ENCODE assay signal across 30 cellular contexts in genomic region chr11:78931891-78932290, GRCh38.
"Had no signal": no experiment of that assay in that cellular context is flagged by ENCODE, and none has a peak within 500 bp of the region (broad histone marks: within the 10 kb centered on the region; RNA-seq: fewer than 3 reads in every experiment).

No MANE protein-coding gene starts in this region.

- DNase-seq: activated CD4-positive, alpha-beta memory T cell treated with anti-CD3 and anti-CD28 coated beads, Interleukin-2, amount 10 ng/mL, durations not matched to agents 7 days and 5 days; activated CD4-positive, alpha-beta T cell treated with anti-CD3 and anti-CD28 coated beads, Interleukin-2, amount 10 ng/mL, durations not matched to agents 7 days and 5 days; activated CD8-positive, alpha-beta memory T cell treated with anti-CD3 and anti-CD28 coated beads, Interleukin-2, amount 50 U/mL, for 48 hours; activated gamma-delta T cell; activated naive CD4-positive, alpha-beta T cell treated with anti-CD3 and anti-CD28 coated beads, Interleukin-2, amount 10 ng/mL, durations not matched to agents 7 days and 5 days; activated naive CD8-positive, alpha-beta T cell treated with anti-CD3 and anti-CD28 coated beads, Interleukin-2, amount 10 ng/mL, durations not matched to agents 7 days and 5 days; activated T-cell treated with anti-CD3 and anti-CD28 coated beads, Interleukin-2, amount 50 U/mL, for 24 hours; brain microvascular endothelial cell; foreskin keratinocyte; heart right ventricle; kidney glomerular epithelial cell; naive B cell; nucleus accumbens; pancreas; psoas muscle; stimulated activated naive CD4-positive, alpha-beta T cell; SW 1271; T-helper 9 cell; WERI-Rb-1 had no signal

- H3K36me3 ChIP-seq: ascending aorta, brain microvascular endothelial cell, heart right ventricle, pancreas, right atrium auricular region, tibial nerve, WERI-Rb-1 had no signal

- H3K4me1 Mint-ChIP-seq: activated CD4-positive, alpha-beta memory T cell treated with anti-CD3 and anti-CD28 coated beads, Interleukin-2, amount 10 ng/mL, durations not matched to agents 7 days and 5 days; activated CD4-positive, alpha-beta T cell treated with anti-CD3 and anti-CD28 coated beads, Interleukin-2, amount 10 ng/mL, durations not matched to agents 7 days and 5 days; activated naive CD4-positive, alpha-beta T cell treated with anti-CD3 and anti-CD28 coated beads, Interleukin-2, amount 10 ng/mL, durations not matched to agents 7 days and 5 days; activated naive CD8-positive, alpha-beta T cell treated with anti-CD3 and anti-CD28 coated beads, Interleukin-2, amount 10 ng/mL, durations not matched to agents 7 days and 5 days; naive B cell had no signal

- H3K9me3 ChIP-seq: ascending aorta, heart right ventricle, pancreas, psoas muscle, right atrium auricular region, tibial nerve had no signal

- FAIRE-seq: pancreas, TTC549, urothelium cell line had no signal

- H3K27ac Mint-ChIP-seq: activated CD4-positive, alpha-beta memory T cell treated with anti-CD3 and anti-CD28 coated beads, Interleukin-2, amount 10 ng/mL, durations not matched to agents 7 days and 5 days; activated CD4-positive, alpha-beta T cell treated with anti-CD3 and anti-CD28 coated beads, Interleukin-2, amount 10 ng/mL, durations not matched to agents 7 days and 5 days; activated naive CD4-positive, alpha-beta T cell treated with anti-CD3 and anti-CD28 coated beads, Interleukin-2, amount 10 ng/mL, durations not matched to agents 7 days and 5 days; activated naive CD8-positive, alpha-beta T cell treated with anti-CD3 and anti-CD28 coated beads, Interleukin-2, amount 10 ng/mL, durations not matched to agents 7 days and 5 days; activated T-cell treated with anti-CD3 and anti-CD28 coated beads, Interleukin-2, amount 50 U/mL, for 24 hours; naive B cell; T-helper 1 cell treated with Interleukin-12 subunit alpha and Interleukin-12 subunit beta and Interleukin-4 antibody, amounts not matched to agents 30 μg/mL and 1 μg/mL, for 36 hours had no signal

- H3K27me3 Mint-ChIP-seq: activated CD4-positive, alpha-beta memory T cell treated with anti-CD3 and anti-CD28 coated beads, Interleukin-2, amount 10 ng/mL, durations not matched to agents 7 days and 5 days; activated T-cell treated with anti-CD3 and anti-CD28 coated beads, Interleukin-2, amount 50 U/mL, for 24 hours had no signal

- H3K27me3 ChIP-seq: ascending aorta, brain microvascular endothelial cell, foreskin keratinocyte, pancreas, right atrium auricular region, tibial nerve had no signal

- H3K9me3 Mint-ChIP-seq: activated CD4-positive, alpha-beta memory T cell treated with anti-CD3 and anti-CD28 coated beads, Interleukin-2, amount 10 ng/mL, durations not matched to agents 7 days and 5 days; activated CD4-positive, alpha-beta T cell treated with anti-CD3 and anti-CD28 coated beads, Interleukin-2, amount 10 ng/mL, durations not matched to agents 7 days and 5 days; activated naive CD4-positive, alpha-beta T cell treated with anti-CD3 and anti-CD28 coated beads, Interleukin-2, amount 10 ng/mL, durations not matched to agents 7 days and 5 days; activated naive CD8-positive, alpha-beta T cell treated with anti-CD3 and anti-CD28 coated beads, Interleukin-2, amount 10 ng/mL, durations not matched to agents 7 days and 5 days; activated T-cell treated with anti-CD3 and anti-CD28 coated beads, Interleukin-2, amount 50 U/mL, for 24 hours; T-helper 1 cell treated with Interleukin-12 subunit alpha and Interleukin-12 subunit beta and Interleukin-4 antibody, amounts not matched to agents 30 μg/mL and 1 μg/mL, for 36 hours had no signal

- H3K36me3 Mint-ChIP-seq: activated naive CD4-positive, alpha-beta T cell treated with anti-CD3 and anti-CD28 coated beads, Interleukin-2, amount 10 ng/mL, durations not matched to agents 7 days and 5 days; activated naive CD8-positive, alpha-beta T cell treated with anti-CD3 and anti-CD28 coated beads, Interleukin-2, amount 10 ng/mL, durations not matched to agents 7 days and 5 days; naive B cell had no signal

- H3K4me3 ChIP-seq: ascending aorta, coronary artery, heart right ventricle, lung, pancreas, psoas muscle, right atrium auricular region, tibial nerve had no signal

- ATAC-seq: activated CD4-positive, CD25-positive, alpha-beta regulatory T cell treated with anti-CD3 and anti-CD28 coated beads, Interleukin-2, amount 50 U/mL, for 24 hours; esophagus mucosa; foreskin keratinocyte; heart right ventricle; left lobe of liver; pancreas; psoas muscle had no signal

- H3K4me3 Mint-ChIP-seq: activated CD4-positive, alpha-beta memory T cell treated with anti-CD3 and anti-CD28 coated beads, Interleukin-2, amount 10 ng/mL, durations not matched to agents 7 days and 5 days; activated CD4-positive, alpha-beta T cell treated with anti-CD3 and anti-CD28 coated beads, Interleukin-2, amount 10 ng/mL, durations not matched to agents 7 days and 5 days; activated naive CD4-positive, alpha-beta T cell treated with anti-CD3 and anti-CD28 coated beads, Interleukin-2, amount 10 ng/mL, durations not matched to agents 7 days and 5 days; activated naive CD8-positive, alpha-beta T cell treated with anti-CD3 and anti-CD28 coated beads, Interleukin-2, amount 10 ng/mL, durations not matched to agents 7 days and 5 days; activated T-cell treated with anti-CD3 and anti-CD28 coated beads, Interleukin-2, amount 50 U/mL, for 24 hours; naive B cell; T-helper 1 cell treated with Interleukin-12 subunit alpha and Interleukin-12 subunit beta and Interleukin-4 antibody, amounts not matched to agents 30 μg/mL and 1 μg/mL, for 36 hours had no signal

- H3K4me1 ChIP-seq: ascending aorta, foreskin keratinocyte, pancreas, psoas muscle, right atrium auricular region, tibial nerve had no signal

- H3K27ac ChIP-seq: ascending aorta, brain microvascular endothelial cell, coronary artery, foreskin keratinocyte, heart right ventricle, pancreas, psoas muscle, right atrium auricular region, tibial nerve, WERI-Rb-1 had no signal
